In the genomic region with DNA sequence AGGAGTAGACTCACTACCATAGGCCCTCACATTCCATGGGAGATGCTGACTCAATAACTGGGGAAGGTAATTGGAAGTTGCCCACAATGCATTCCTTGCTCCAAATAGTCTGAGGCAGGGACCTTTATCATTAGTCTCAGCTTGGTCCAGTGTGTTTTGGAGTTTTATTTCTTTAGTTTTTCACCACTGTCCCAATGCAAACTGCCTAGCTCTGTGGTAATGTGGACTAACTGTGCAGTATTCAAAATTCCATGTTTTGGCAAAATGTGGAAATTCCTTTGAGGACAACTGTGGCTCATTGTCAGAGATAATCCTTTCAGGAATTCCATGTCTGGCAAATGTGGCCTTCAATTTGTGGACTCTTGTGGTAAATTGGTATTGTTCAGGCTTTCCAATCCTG, we compare ENCODE assay signal across 15 cellular contexts.
"Had no signal": no experiment of that assay in that cellular context is flagged by ENCODE, and none has a peak within 500 bp of the region (broad histone marks: within the 10 kb centered on the region; RNA-seq: fewer than 3 reads in every experiment).

No MANE protein-coding gene starts in this region.

- DNase-seq: NCI-H1092, NCI-H1105 treated with DMSO at 0.1 percent for 48 hours, NCI-H1417 treated with DMSO at 0.1 percent for 48 hours, NCI-H146, NCI-H1694 treated with DMSO at 0.1 percent for 48 hours, NCI-H1930, NCI-H2081, NCI-H2107, NCI-H2227 treated with DMSO at 0.1 percent for 48 hours, NCI-H524 treated with DMSO at 0.1 percent for 48 hours, NCI-H69, NCI-H774, Right ventricle myocardium superior, RPMI8226, SIG-M5 had no signal
